In the genomic region with DNA sequence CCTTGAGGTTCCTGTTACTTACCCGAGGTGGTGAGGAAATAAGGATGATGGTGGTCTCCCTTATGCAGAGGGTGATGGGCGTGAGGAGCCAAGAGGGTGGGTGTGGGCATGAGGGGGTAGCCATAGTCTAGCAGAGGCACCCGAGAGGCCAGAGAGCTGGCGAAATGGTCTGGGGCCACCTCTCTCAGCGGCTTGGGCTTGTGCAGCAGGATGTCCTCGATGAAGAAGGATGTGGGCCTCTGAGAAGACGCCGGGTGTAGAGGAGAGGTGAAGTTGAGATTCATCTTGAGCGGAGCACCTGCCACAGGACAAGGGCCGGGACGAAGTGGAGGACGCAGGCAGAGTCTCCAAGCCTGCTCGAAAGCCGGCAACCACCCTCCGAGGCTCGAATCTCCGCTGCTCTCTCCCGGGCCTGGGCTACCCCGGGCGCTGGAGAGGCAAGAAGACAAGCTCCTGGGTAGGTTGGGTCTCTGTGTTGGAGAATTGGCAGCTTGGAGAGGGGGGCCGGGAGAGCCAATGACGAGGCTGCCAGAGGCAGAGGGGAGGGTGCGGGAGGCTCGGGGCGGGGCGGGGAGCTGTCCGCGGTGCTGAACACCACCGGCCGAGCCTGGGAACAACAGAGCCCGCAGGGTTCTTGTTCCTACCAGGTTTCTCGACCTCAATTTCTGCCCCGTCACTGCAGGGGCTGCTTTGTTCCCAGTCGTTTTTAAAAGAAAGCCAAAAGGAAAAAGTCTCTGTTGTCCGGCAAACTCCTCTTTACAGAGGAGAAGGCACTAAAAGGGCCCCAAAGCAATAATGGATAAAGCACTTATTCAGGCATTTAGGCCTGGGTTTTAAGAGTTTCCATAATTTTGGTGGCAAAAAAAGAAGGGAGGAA, we compare ENCODE assay signal across 8 cellular contexts. TPM values are rescaled to one million over a fixed set of nuclear protein-coding genes. Genes with fewer than 3 reads are reported as not detected.
DNase-seq lines count a peak whose midpoint lies in the region; ATAC-seq and TF ChIP-seq lines count a peak whose summit lies in the region.

Gene BSX (minus strand): TSS at position 447 of the 877 bp plus-strand sequence. CDS start 163 bp downstream, at position 284.

- H3K27ac ChIP-seq in OCI-LY7 (ENCODE audit: low read depth, low read length, poor library complexity, severe bottlenecking) (no peak within 1 kb of the TSS), right cardiac atrium (ENCODE audit: low read length) (no peak within 1 kb of the TSS)

- H4K20me1 ChIP-seq in OCI-LY7 (ENCODE audit: insufficient read depth, low read length), result no peaks in the 10 kb centered on the region

- DNase-seq in H4 (ENCODE audit: low spot score) (peak; percentile 25), OCI-LY7 (ENCODE audit: low spot score) (peak; percentile 24), right cardiac atrium (peak; percentile 50 to 85 (median 79)), smooth muscle cell of the brain vasculature (ENCODE audit: low read depth, low spot score) (peak; percentile 3), NCI-H748 (lab: John Stamatoyannopoulos, UW; ENCODE audit: unreplicated experiment) (no peak), GM19240 (ENCODE audit: insufficient read length, low spot score) (no peak)
- peak; percentile 40 for DNase-seq in activated T-helper 2 cell treated with anti-CD3 and anti-CD28 coated beads, Interferon-gamma antibody, Interleukin-2, Interleukin-4, amounts not matched to agents 10 μg/mL and 5 μg/mL and 100 μg/mL, durations not matched to agents 14 hours and 24 hours and 36 hours (ENCODE audit: low spot score)

- BruUV-seq in OCI-LY7 (replicated peaks; lab: Mats Ljungman, UMichigan), result no TSS peak

- peak; percentile 77 to 79 for ATAC-seq in right cardiac atrium
- ATAC-seq in HG02885 (IDR thresholded peaks at IDR 0.05; ENCODE audit: poor library complexity, unreplicated experiment), result no peak

- H3K9me3 ChIP-seq in OCI-LY7 (ENCODE audit: low read length), result no peaks in the 10 kb centered on the region
- H3K9me3 ChIP-seq in right cardiac atrium (ENCODE audit: control insufficient read depth, low read length), result no peaks in the 10 kb centered on the region

- H3K4me3 ChIP-seq in OCI-LY7 (ENCODE audit: low read depth, low read length, poor library complexity, severe bottlenecking), result no peak within 1 kb of the TSS
- peak within 1 kb of the TSS; percentile 2 for H3K4me3 ChIP-seq in right cardiac atrium (ENCODE audit: low read length)

- 5% methylated on average over 35 of the region's 35 CpGs for WGBS in right cardiac atrium

- no peaks in the 10 kb centered on the region for H3K4me1 ChIP-seq in OCI-LY7 (ENCODE audit: insufficient read depth, low read length, poor library complexity, severe bottlenecking)
- H3K4me1 ChIP-seq in right cardiac atrium (ENCODE audit: control insufficient read depth, insufficient read depth, low read length), result peaks cover 1% of the 10 kb centered on the region

- H3K4me3 Mint-ChIP-seq in activated T-helper 2 cell treated with anti-CD3 and anti-CD28 coated beads, Interferon-gamma antibody, Interleukin-2, Interleukin-4, amounts not matched to agents 10 μg/mL and 5 μg/mL and 100 μg/mL, durations not matched to agents 14 hours and 24 hours and 36 hours (ENCODE audit: low read depth), result no peak within 1 kb of the TSS

- no peaks in the 10 kb centered on the region for H3K27me3 ChIP-seq in right cardiac atrium (ENCODE audit: control insufficient read depth, insufficient read depth)

- H3K9me2 ChIP-seq in OCI-LY7 (ENCODE audit: insufficient read depth, low read length), result no peaks in the 10 kb centered on the region

- intact Hi-C loops in OCI-LY7 (cut with micrococcal nuclease; ENCODE audit: unreplicated experiment) (no loop called here), right cardiac atrium (cut with DNase I) (no loop called here)
- intact Hi-C loops in activated T-helper 2 cell treated with anti-CD3 and anti-CD28 coated beads, Interferon-gamma antibody, Interleukin-2, Interleukin-4, amounts not matched to agents 10 μg/mL and 5 μg/mL and 100 μg/mL, durations not matched to agents 14 hours and 24 hours and 36 hours (cut with micrococcal nuclease), result loop anchor here (2.0 to 10.0 kb wide), 4 partner anchors 73 to 1883 kb away; partner anchors contain the start of genes CLMP, JHY and ROBO3

- H3K27me3 Mint-ChIP-seq in activated T-helper 2 cell treated with anti-CD3 and anti-CD28 coated beads, Interferon-gamma antibody, Interleukin-2, Interleukin-4, amounts not matched to agents 10 μg/mL and 5 μg/mL and 100 μg/mL, durations not matched to agents 14 hours and 24 hours and 36 hours (ENCODE audit: low read depth), result peaks cover 89% of the 10 kb centered on the region

- H3K9me3 Mint-ChIP-seq in activated T-helper 2 cell treated with anti-CD3 and anti-CD28 coated beads, Interferon-gamma antibody, Interleukin-2, Interleukin-4, amounts not matched to agents 10 μg/mL and 5 μg/mL and 100 μg/mL, durations not matched to agents 14 hours and 24 hours and 36 hours, result no peaks in the 10 kb centered on the region

- no peak within 1 kb of the TSS for H2AFZ ChIP-seq in OCI-LY7 (ENCODE audit: low read length)

- CTCF ChIA-PET in OCI-LY7 (lab: Charles Lee; ENCODE audit: unreplicated experiment), result no interaction called here

- H3K4me1 Mint-ChIP-seq in activated T-helper 2 cell treated with anti-CD3 and anti-CD28 coated beads, Interferon-gamma antibody, Interleukin-2, Interleukin-4, amounts not matched to agents 10 μg/mL and 5 μg/mL and 100 μg/mL, durations not matched to agents 14 hours and 24 hours and 36 hours (ENCODE audit: low read depth), result peaks cover 10% of the 10 kb centered on the region

- no peaks in the 10 kb centered on the region for H3K79me2 ChIP-seq in OCI-LY7 (ENCODE audit: insufficient read depth, low read depth, low read length)

- POLR2A ChIA-PET in OCI-LY7 (lab: Charles Lee), result interaction anchor here (0.7 kb wide), 1 partner anchor 507 kb away, joined by 3 read pairs; no protein-coding TSS in a partner anchor

- TF ChIP-seq CTCF in OCI-LY7 (conservative IDR thresholded peaks at IDR 0.05; ENCODE audit: low read length), result no peak

- H3K36me3 ChIP-seq in OCI-LY7 (ENCODE audit: insufficient read depth, low read length), result no peaks in the 10 kb centered on the region

- peaks cover 4% of the 10 kb centered on the region for H3K36me3 Mint-ChIP-seq in activated T-helper 2 cell treated with anti-CD3 and anti-CD28 coated beads, Interferon-gamma antibody, Interleukin-2, Interleukin-4, amounts not matched to agents 10 μg/mL and 5 μg/mL and 100 μg/mL, durations not matched to agents 14 hours and 24 hours and 36 hours (ENCODE audit: low read depth)

- H3K27ac Mint-ChIP-seq in activated T-helper 2 cell treated with anti-CD3 and anti-CD28 coated beads, Interferon-gamma antibody, Interleukin-2, Interleukin-4, amounts not matched to agents 10 μg/mL and 5 μg/mL and 100 μg/mL, durations not matched to agents 14 hours and 24 hours and 36 hours, result no peak within 1 kb of the TSS

- no peak within 1 kb of the TSS for H3K4me2 ChIP-seq in OCI-LY7 (ENCODE audit: low read length)

RNA-seq across cellular contexts. Expression of gene BSX, which starts in this region (rescaled TPM):
- total RNA-seq in H4 (2014; rRNA removed; shearing (Covaris generic)), result 0.31 TPM in 1 of 2 replicates, not detected in the other
- total RNA-seq in OCI-LY7 (2014; rRNA removed; shearing (Covaris generic)), result not detected in 2 replicates
- total RNA-seq in OCI-LY7 (2022) (not detected in 2 replicates), right cardiac atrium (not detected)
- total RNA-seq in activated T-helper 2 cell treated with anti-CD3 and anti-CD28 coated beads, Interferon-gamma antibody, Interleukin-2, Interleukin-4, amounts not matched to agents 10 μg/mL and 5 μg/mL and 100 μg/mL, durations not matched to agents 14 hours and 24 hours and 36 hours, result not detected in 2 replicates
- polyA plus RNA-seq in right cardiac atrium, result not detected

Comparison
In these comparisons a context has a peak if more than half of its experiments do, and no peak if none do; other contexts are left out.
1. Peak in DNase-seq in H4; RNA of the gene not detected or under 1 TPM.
2. Peak in DNase-seq in OCI-LY7; RNA of the gene not detected or under 1 TPM.
3. Peak in DNase-seq in activated T-helper 2 cell treated with anti-CD3 and anti-CD28 coated beads, Interferon-gamma antibody, Interleukin-2, Interleukin-4, amounts not matched to agents 10 μg/mL and 5 μg/mL and 100 μg/mL, durations not matched to agents 14 hours and 24 hours and 36 hours; RNA of the gene not detected or under 1 TPM.
4. Peak in DNase-seq, ATAC-seq and H3K4me3 ChIP-seq in right cardiac atrium; RNA of the gene not detected or under 1 TPM.